ENCODE assay signal across 27 cellular contexts in the genomic region with DNA sequence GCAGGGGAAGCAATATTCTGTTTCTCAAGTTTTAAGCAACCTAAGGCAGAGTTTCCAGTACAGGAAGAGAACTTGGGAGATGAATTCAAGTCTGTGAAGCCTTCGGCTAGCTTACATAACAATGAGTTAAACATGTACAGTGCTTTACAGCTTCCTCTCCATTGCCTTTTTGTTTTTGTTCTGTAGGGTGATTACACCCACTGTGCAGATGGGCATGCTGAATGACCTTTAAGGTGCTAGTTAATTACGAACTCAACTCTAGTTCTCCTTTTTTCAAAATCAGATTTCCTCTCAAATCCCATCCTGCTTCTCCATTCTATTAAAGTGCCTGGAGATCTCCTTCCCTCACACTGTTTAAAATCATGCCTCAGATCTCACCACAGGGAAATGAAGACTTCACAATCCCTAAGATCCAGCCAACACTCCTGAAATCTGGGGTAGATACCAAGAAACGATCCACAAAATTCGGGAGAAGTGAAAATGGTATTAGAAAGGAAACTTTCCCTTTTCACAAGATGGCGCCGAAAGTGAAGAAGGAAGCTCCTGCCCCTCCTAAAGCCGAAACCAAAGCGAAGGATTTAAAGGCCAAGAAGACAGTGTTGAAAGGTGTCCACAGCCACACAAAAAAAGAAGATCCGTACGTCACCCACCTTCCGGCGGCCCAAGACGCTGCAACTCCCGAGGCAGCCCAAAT. TPM values are rescaled to one million over a fixed set of nuclear protein-coding genes. Genes with fewer than 3 reads are reported as not detected.
"Had no signal": no experiment of that assay in that cellular context is flagged by ENCODE, and none has a peak within 500 bp of the region (broad histone marks: within the 10 kb centered on the region; RNA-seq: fewer than 3 reads in every experiment).

No MANE protein-coding gene starts in this region.

- ATAC-seq: activated naive CD4-positive, alpha-beta T cell treated with anti-CD3 and anti-CD28 coated beads, Interleukin-2, amount 50 U/mL, for 72 hours; activated naive CD8-positive, alpha-beta T cell treated with anti-CD3 and anti-CD28 coated beads, Interleukin-2, amount 50 U/mL, for 24 hours; activated T-cell treated with anti-CD3 and anti-CD28 coated beads, Interleukin-2, amount 50 U/mL, for 4 hours; body of pancreas; T-helper 17 cell had no signal

- H3K27ac ChIP-seq: ascending aorta, body of pancreas had no signal

- H3K36me3 ChIP-seq: ascending aorta had no signal

- DNase-seq: activated B cell treated with CpG ODN at 0.5 μM for 24 hours; activated CD4-positive, alpha-beta memory T cell treated with anti-CD3 and anti-CD28 coated beads for 36 hours; activated CD4-positive, alpha-beta T cell treated with anti-CD3 and anti-CD28 coated beads, Interleukin-2, amount 10 ng/mL, durations not matched to agents 7 days and 5 days; activated CD8-positive, alpha-beta memory T cell treated with anti-CD3 and anti-CD28 coated beads for 24 hours; activated effector memory CD4-positive, alpha-beta T cell treated with anti-CD3 and anti-CD28 coated beads, Interleukin-2, amount 50 U/mL, for 16 hours; activated naive CD4-positive, alpha-beta T cell treated with Interleukin-2 at 50 U/mL for 16 hours; activated naive CD8-positive, alpha-beta T cell treated with anti-CD3 and anti-CD28 coated beads, Interleukin-2, amount 50 U/mL, for 24 hours; activated T-cell treated with anti-CD3 and anti-CD28 coated beads, Interleukin-2, amount 50 U/mL, for 4 hours; amniotic stem cell; body of pancreas; central memory CD4-positive, alpha-beta T cell; Kasumi-1; NCI-H1105 treated with DMSO at 0.1 percent for 48 hours; NCI-H1436 treated with DMSO at 0.1 percent for 48 hours; NCI-H187; NCI-H2171; NCI-H2227 treated with DMSO at 0.1 percent for 48 hours; NCI-H446 treated with DMSO at 0.1 percent for 48 hours; NCI-H524 treated with DMSO at 0.1 percent for 48 hours; NCI-H774; SIG-M5; T-helper 17 cell; T-helper 9 cell had no signal

- H3K27me3 Mint-ChIP-seq: activated CD4-positive, alpha-beta memory T cell treated with anti-CD3 and anti-CD28 coated beads for 36 hours; activated naive CD8-positive, alpha-beta T cell treated with anti-CD3 and anti-CD28 coated beads, Interleukin-2, amount 50 U/mL, for 24 hours had no signal

- H3K4me3 ChIP-seq: ascending aorta, body of pancreas had no signal

- H3K9me3 ChIP-seq: body of pancreas had no signal

- H3K27me3 ChIP-seq: ascending aorta, body of pancreas had no signal

- H3K36me3 Mint-ChIP-seq: activated CD4-positive, alpha-beta memory T cell treated with anti-CD3 and anti-CD28 coated beads for 36 hours; activated naive CD4-positive, alpha-beta T cell treated with anti-CD3 and anti-CD28 coated beads, Interleukin-2, amount 50 U/mL, for 72 hours had no signal

- H3K4me3 Mint-ChIP-seq: activated B cell treated with CpG ODN at 0.5 μM for 24 hours; activated CD4-positive, alpha-beta memory T cell treated with anti-CD3 and anti-CD28 coated beads for 36 hours; activated CD4-positive, alpha-beta T cell treated with anti-CD3 and anti-CD28 coated beads, Interleukin-2, amount 10 ng/mL, durations not matched to agents 7 days and 5 days; activated naive CD8-positive, alpha-beta T cell treated with anti-CD3 and anti-CD28 coated beads, Interleukin-2, amount 50 U/mL, for 24 hours; activated T-cell treated with anti-CD3 and anti-CD28 coated beads, Interleukin-2, amount 50 U/mL, for 4 hours; T-helper 17 cell had no signal

- H3K4me1 ChIP-seq: ascending aorta, body of pancreas had no signal

- H3K4me1 Mint-ChIP-seq: activated B cell treated with CpG ODN at 0.5 μM for 24 hours; activated CD4-positive, alpha-beta T cell treated with anti-CD3 and anti-CD28 coated beads, Interleukin-2, amount 10 ng/mL, durations not matched to agents 7 days and 5 days; activated naive CD8-positive, alpha-beta T cell treated with anti-CD3 and anti-CD28 coated beads, Interleukin-2, amount 50 U/mL, for 24 hours; T-helper 17 cell had no signal

- H3K27ac Mint-ChIP-seq: activated B cell treated with CpG ODN at 0.5 μM for 24 hours; activated CD4-positive, alpha-beta memory T cell treated with anti-CD3 and anti-CD28 coated beads for 36 hours; activated CD4-positive, alpha-beta T cell treated with anti-CD3 and anti-CD28 coated beads, Interleukin-2, amount 10 ng/mL, durations not matched to agents 7 days and 5 days; activated naive CD4-positive, alpha-beta T cell treated with anti-CD3 and anti-CD28 coated beads, Interleukin-2, amount 50 U/mL, for 72 hours; activated naive CD8-positive, alpha-beta T cell treated with anti-CD3 and anti-CD28 coated beads, Interleukin-2, amount 50 U/mL, for 24 hours; T-helper 17 cell had no signal

- H3K9me3 Mint-ChIP-seq: activated B cell treated with CpG ODN at 0.5 μM for 24 hours; activated CD4-positive, alpha-beta memory T cell treated with anti-CD3 and anti-CD28 coated beads for 36 hours; activated CD4-positive, alpha-beta T cell treated with anti-CD3 and anti-CD28 coated beads, Interleukin-2, amount 10 ng/mL, durations not matched to agents 7 days and 5 days; activated naive CD4-positive, alpha-beta T cell treated with anti-CD3 and anti-CD28 coated beads, Interleukin-2, amount 50 U/mL, for 72 hours; activated naive CD8-positive, alpha-beta T cell treated with anti-CD3 and anti-CD28 coated beads, Interleukin-2, amount 50 U/mL, for 24 hours; activated T-cell treated with anti-CD3 and anti-CD28 coated beads, Interleukin-2, amount 50 U/mL, for 4 hours had no signal

RNA-seq across cellular contexts. Expression of a gene that starts 16.8 kb away (rescaled TPM):
- total RNA-seq: activated B cell treated with CpG ODN at 0.5 μM for 24 hours; activated CD4-positive, alpha-beta memory T cell treated with anti-CD3 and anti-CD28 coated beads for 36 hours; activated CD4-positive, alpha-beta T cell treated with anti-CD3 and anti-CD28 coated beads, Interleukin-2, amount 10 ng/mL, durations not matched to agents 7 days and 5 days; activated naive CD4-positive, alpha-beta T cell treated with anti-CD3 and anti-CD28 coated beads, Interleukin-2, amount 50 U/mL, for 72 hours; activated T-cell treated with anti-CD3 and anti-CD28 coated beads, Interleukin-2, amount 50 U/mL, for 4 hours; ascending aorta; body of pancreas; OCI-LY7; RPMI7951; T-helper 17 cell had no signal
